11 cellular contexts compared by ENCODE assay signal in the genomic region with DNA sequence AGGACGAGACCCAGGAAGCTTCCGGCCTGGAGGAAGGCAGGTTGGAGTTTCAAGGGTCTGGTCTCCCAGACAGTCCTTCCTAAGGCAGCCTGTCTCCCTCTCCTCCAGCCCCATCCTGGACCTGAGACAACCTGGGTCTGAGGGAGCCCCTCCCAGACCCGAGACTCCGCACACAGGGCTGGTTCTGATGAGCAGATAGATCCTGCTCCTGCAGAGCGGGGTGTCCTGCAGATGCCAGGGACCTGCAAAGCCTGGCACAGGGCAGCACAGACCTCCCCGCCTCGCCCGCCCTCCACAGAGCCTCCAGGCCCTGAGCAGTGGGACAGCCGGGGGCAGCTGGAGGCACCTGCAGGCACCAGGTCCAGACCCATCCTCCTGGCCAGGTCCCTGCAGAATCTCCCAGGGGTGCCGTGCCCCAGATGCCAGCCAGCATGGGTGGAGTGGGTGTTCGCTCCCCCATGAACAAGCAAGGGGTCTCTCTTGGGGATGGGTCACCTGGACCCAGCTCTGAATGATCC. TPM values are rescaled to one million over a fixed set of nuclear protein-coding genes. Genes with fewer than 3 reads are reported as not detected.
DNase-seq lines count a peak whose midpoint lies in the region; ATAC-seq and TF ChIP-seq lines count a peak whose summit lies in the region.
"Had no signal": no experiment of that assay in that cellular context is flagged by ENCODE, and none has a peak within 500 bp of the region (broad histone marks: within the 10 kb centered on the region; RNA-seq: fewer than 3 reads in every experiment).

No MANE protein-coding gene starts in this region.

- peaks cover 38% of the 10 kb centered on the region for H3K4me1 Mint-ChIP-seq in CD4-positive, alpha-beta T cell (ENCODE audit: low read depth)
- peaks cover 22% of the 10 kb centered on the region for H3K4me1 Mint-ChIP-seq in T-helper 1 cell treated with Interleukin-12 subunit alpha and Interleukin-12 subunit beta and Interleukin-4 antibody, amounts not matched to agents 30 μg/mL and 1 μg/mL, for 36 hours (ENCODE audit: low read depth)

- H3K36me3 Mint-ChIP-seq in CD4-positive, alpha-beta T cell (ENCODE audit: low read depth): peaks cover 32% of the 10 kb centered on the region
- H3K36me3 Mint-ChIP-seq in T-helper 1 cell treated with Interleukin-12 subunit alpha and Interleukin-12 subunit beta and Interleukin-4 antibody, amounts not matched to agents 30 μg/mL and 1 μg/mL, for 36 hours (ENCODE audit: low read depth): peaks cover 12% of the 10 kb centered on the region

- no peak for ATAC-seq in CD4-positive, alpha-beta T cell (ENCODE audit: poor library complexity)
- ATAC-seq in heart right ventricle (no peak), GM18858 (IDR thresholded peaks at IDR 0.05; ENCODE audit: unreplicated experiment) (no peak), GM19463 (IDR thresholded peaks at IDR 0.05; ENCODE audit: unreplicated experiment) (no peak)

- no peaks in the 10 kb centered on the region for H3K27me3 ChIP-seq in CD4-positive, alpha-beta T cell (ENCODE audit: control insufficient read depth, insufficient read depth, low read length)
- H3K27me3 ChIP-seq in heart right ventricle (peaks cover 0 to 10% (median 0%) of the 10 kb centered on the region in 7 donors), skeletal muscle satellite cell (ENCODE audit: control insufficient read depth, insufficient read depth, low read length) (no peaks in the 10 kb centered on the region)

- H3K4me3 ChIP-seq in heart right ventricle (no peak overlapping the region), skeletal muscle satellite cell (ENCODE audit: low read length) (no peak overlapping the region)

- POLR2A ChIA-PET in CD4-positive, alpha-beta T cell (lab: Charles Lee): interaction anchor here (3.6 kb wide), 1 partner anchor 32 kb away, joined by 32 read pairs; no protein-coding TSS in a partner anchor

- intact Hi-C loops in CD4-positive, alpha-beta T cell (cut with DNase I, micrococcal nuclease): no loop called here
- intact Hi-C loops in heart right ventricle (cut with DNase I): loop anchor here in 1 of 10 donors (5.0 kb wide), 1 partner anchor 36 kb away; no protein-coding TSS in a partner anchor

- no peaks in the 10 kb centered on the region for H3K27me3 Mint-ChIP-seq in CD4-positive, alpha-beta T cell
- no peaks in the 10 kb centered on the region for H3K27me3 Mint-ChIP-seq in T-helper 1 cell treated with Interleukin-12 subunit alpha and Interleukin-12 subunit beta and Interleukin-4 antibody, amounts not matched to agents 30 μg/mL and 1 μg/mL, for 36 hours (ENCODE audit: low read depth)

- peak overlapping the region; percentile 70 for H3K27ac Mint-ChIP-seq in CD4-positive, alpha-beta T cell
- H3K27ac Mint-ChIP-seq in T-helper 1 cell treated with Interleukin-12 subunit alpha and Interleukin-12 subunit beta and Interleukin-4 antibody, amounts not matched to agents 30 μg/mL and 1 μg/mL, for 36 hours: peak overlapping the region; percentile 21

- no peak overlapping the region for H3K27ac ChIP-seq in CD4-positive, alpha-beta T cell (ENCODE audit: low read depth, low read length)
- H3K27ac ChIP-seq in heart right ventricle: peak overlapping the region in 9 of 10 donors; percentile 71 to 99 (median 98)

- H3K36me3 ChIP-seq in heart right ventricle (peaks cover 0 to 25% (median 8%) of the 10 kb centered on the region in 9 donors), skeletal muscle satellite cell (ENCODE audit: insufficient read depth, low read length) (peaks cover 11% of the 10 kb centered on the region)

- H3K4me1 ChIP-seq in heart right ventricle (peaks cover 33 to 83% (median 68%) of the 10 kb centered on the region in 9 donors), skeletal muscle satellite cell (ENCODE audit: control insufficient read depth, insufficient read depth, low read length) (peaks cover 44% of the 10 kb centered on the region)

- no peak for TF ChIP-seq CTCF in CD4-positive, alpha-beta T cell (IDR thresholded peaks at IDR 0.05)
- TF ChIP-seq CTCF in heart right ventricle (IDR thresholded peaks at IDR 0.05): no peak

- 91 to 92% methylated on average over 11 of the region's 11 CpGs for WGBS in heart right ventricle, 2 donors

- CTCF ChIA-PET in CD4-positive, alpha-beta T cell (lab: Charles Lee): no interaction called here

- no peaks in the 10 kb centered on the region for H3K9me3 ChIP-seq in CD4-positive, alpha-beta T cell (ENCODE audit: control insufficient read depth, low read length)
- H3K9me3 ChIP-seq in heart right ventricle (no peaks in the 10 kb centered on the region), skeletal muscle satellite cell (replicated peaks; ENCODE audit: low read length) (no peaks in the 10 kb centered on the region)

- DNase-seq in CD4-positive, alpha-beta T cell: peak in 2 of 10 experiments; percentile 4 to 32
- DNase-seq in heart right ventricle: peak in 1 of 2 donors; percentile 17
- no peak for DNase-seq in SW 1271 (lab: John Stamatoyannopoulos, UW)
- no peak for DNase-seq in DMS53 (lab: John Stamatoyannopoulos, UW)
- DNase-seq: NCI-H345 had no signal

- no peaks in the 10 kb centered on the region for H3K9me3 Mint-ChIP-seq in CD4-positive, alpha-beta T cell
- no peaks in the 10 kb centered on the region for H3K9me3 Mint-ChIP-seq in T-helper 1 cell treated with Interleukin-12 subunit alpha and Interleukin-12 subunit beta and Interleukin-4 antibody, amounts not matched to agents 30 μg/mL and 1 μg/mL, for 36 hours

- no peak overlapping the region for H3K9ac ChIP-seq in skeletal muscle satellite cell (ENCODE audit: low read depth, low read length)

- peak overlapping the region; percentile 30 for H3K4me3 Mint-ChIP-seq in CD4-positive, alpha-beta T cell
- no peak overlapping the region for H3K4me3 Mint-ChIP-seq in T-helper 1 cell treated with Interleukin-12 subunit alpha and Interleukin-12 subunit beta and Interleukin-4 antibody, amounts not matched to agents 30 μg/mL and 1 μg/mL, for 36 hours

- H3K4me2 ChIP-seq in skeletal muscle satellite cell (ENCODE audit: low read length): peak overlapping the region; percentile 81

RNA-seq across cellular contexts. Expression of a gene that starts 7.8 kb away (rescaled TPM):
- 100 to 1,000 TPM; 224 to 230 TPM for total RNA-seq in CD4-positive, alpha-beta T cell
- 10 to 100 TPM; 27.4 to 81.6 (median 41.6) TPM for total RNA-seq in heart right ventricle
- polyA plus RNA-seq in heart right ventricle: 10 to 100 TPM; 43.9 to 62.0 TPM
- total RNA-seq in skeletal muscle satellite cell (2012; rRNA removed): 18.3 and 25.6 TPM in 2 replicates

RNA-seq across cellular contexts. Expression of a gene that starts 44.2 kb away (rescaled TPM):
- total RNA-seq in CD4-positive, alpha-beta T cell: not detected
- total RNA-seq in heart right ventricle: under 1 TPM in 1 of 10 donors, not detected in 9; 0.11 TPM
- not detected for polyA plus RNA-seq in heart right ventricle
- not detected in 2 replicates for total RNA-seq in skeletal muscle satellite cell (2012; rRNA removed)
- total RNA-seq: lung microvascular endothelial cell; T-helper 2 cell treated with Interferon-gamma antibody and Interleukin-4, amounts not matched to agents 100 ng/mL and 5 ng/mL, for 36 hours had no signal

RNA-seq across cellular contexts. Expression of a gene that starts 49.9 kb away (rescaled TPM):
- 10 to 100 TPM; 21.2 to 23.3 TPM for total RNA-seq in CD4-positive, alpha-beta T cell
- 10 to 100 TPM; 13.0 to 32.5 (median 19.2) TPM for total RNA-seq in heart right ventricle
- 10 to 100 TPM; 11.0 to 90.0 TPM for polyA plus RNA-seq in heart right ventricle
- total RNA-seq in skeletal muscle satellite cell (2012; rRNA removed): 72.2 and 86.1 TPM in 2 replicates

RNA-seq across cellular contexts. Expression of a gene that starts 50.1 kb away (rescaled TPM):
- 10 to 100 TPM; 13.5 to 14.6 TPM for total RNA-seq in CD4-positive, alpha-beta T cell
- total RNA-seq in heart right ventricle: 10 to 100 TPM in 9 of 10 donors, 1 to 10 TPM in 1; 9.6 to 19.8 (median 16.0) TPM
- 10 to 100 TPM in 1 of 2 donors, 1 to 10 TPM in 1; 9.7 to 10.4 TPM for polyA plus RNA-seq in heart right ventricle
- 13.4 and 21.0 TPM in 2 replicates for total RNA-seq in skeletal muscle satellite cell (2012; rRNA removed)
